Comparison of ENCODE assay signal across 1 cellular context in genomic region chr17:74981979-74982662, GRCh38.
TF ChIP-seq lines count a peak whose summit lies in the region.

No MANE protein-coding gene starts in this region.

TF ChIP-seq in WTC11, 78 proteins besides CTCF, POLR2A, EP300 and RAD21 (continued from another document):
- TF ChIP-seq ZNF317 (CRISPR knock-in tag; IDR thresholded peaks at IDR 0.05; ENCODE audit: borderline replicate concordance, low read depth) (no peak), ZNF121 (CRISPR knock-in tag; IDR thresholded peaks at IDR 0.05) (0 out of 2 replicates have a peak, but pooled peaks have one; percentile 58), NR3C1 (CRISPR knock-in tag; conservative IDR thresholded peaks at IDR 0.05; ENCODE audit: low read depth) (peak; percentile 81; the same call in 1 of the 2 replicates)
